ENCODE assay signal across 8 cellular contexts in genomic region chr5:58849995-58850667, GRCh38.
A peak's percentile ranks its signal among the peaks of the same experiment; 100 is the strongest.
DNase-seq lines count a peak whose midpoint lies in the region; ATAC-seq and TF ChIP-seq lines count a peak whose summit lies in the region.

No MANE protein-coding gene starts in this region.

- intact Hi-C loops in CD4-positive, alpha-beta memory T cell (cut with micrococcal nuclease), result no loop called here
- intact Hi-C loops in sciatic nerve (cut with DNase I), result no loop called here

- no peaks in the 10 kb centered on the region for H3K4me1 ChIP-seq in CD4-positive, alpha-beta memory T cell (ENCODE audit: insufficient read depth, low read length)
- no peaks in the 10 kb centered on the region for H3K4me1 ChIP-seq in right atrium auricular region

- no peaks in the 10 kb centered on the region for H3K4me1 Mint-ChIP-seq in CD4-positive, alpha-beta memory T cell
- H3K4me1 Mint-ChIP-seq in activated T-helper 17 cell treated with anti-CD3 and anti-CD28 coated beads, Interleukin-2, amount 50 U/mL, for 72 hours, result no peaks in the 10 kb centered on the region

- H3K9me3 ChIP-seq in CD4-positive, alpha-beta memory T cell (ENCODE audit: control insufficient read depth in 1 of 2, low read length in 2 of 2), result no peaks in the 10 kb centered on the region
- no peaks in the 10 kb centered on the region for H3K9me3 ChIP-seq in right atrium auricular region
- no peaks in the 10 kb centered on the region for H3K9me3 ChIP-seq in MG63

- H3K4me3 Mint-ChIP-seq in CD4-positive, alpha-beta memory T cell, result no peak overlapping the region
- H3K4me3 Mint-ChIP-seq in activated T-helper 17 cell treated with anti-CD3 and anti-CD28 coated beads, Interleukin-2, amount 50 U/mL, for 72 hours, result no peak overlapping the region

- CTCF ChIA-PET in CD4-positive, alpha-beta memory T cell (lab: Charles Lee; ENCODE audit: partially characterized antibody), result interaction anchor here (0.8 to 1.8 kb wide), 8 partner anchors 9 to 1552 kb away, joined by 3 to 9 read pairs (median 4); no protein-coding TSS in a partner anchor

- H3K27ac Mint-ChIP-seq in CD4-positive, alpha-beta memory T cell, result no peak overlapping the region
- no peak overlapping the region for H3K27ac Mint-ChIP-seq in activated T-helper 17 cell treated with anti-CD3 and anti-CD28 coated beads, Interleukin-2, amount 50 U/mL, for 72 hours

- H3K27me3 Mint-ChIP-seq in CD4-positive, alpha-beta memory T cell, result peaks cover 9 to 11% of the 10 kb centered on the region in 2 donors
- H3K27me3 Mint-ChIP-seq in activated T-helper 17 cell treated with anti-CD3 and anti-CD28 coated beads, Interleukin-2, amount 50 U/mL, for 72 hours, result peaks cover 7% of the 10 kb centered on the region

- H3K27ac ChIP-seq in CD4-positive, alpha-beta memory T cell (ENCODE audit: low read depth, low read length), result no peak overlapping the region
- no peak overlapping the region for H3K27ac ChIP-seq in right atrium auricular region

- peak in 3 of 5 donors; percentile 3 to 7 (median 5) for DNase-seq in CD4-positive, alpha-beta memory T cell
- DNase-seq in NAMALWA (ENCODE audit: low spot score) (peak; percentile 23), right atrium auricular region (ENCODE audit: low spot score) (no peak), sciatic nerve (ENCODE audit: low spot score) (no peak), NCI-H2107 (lab: John Stamatoyannopoulos, UW) (no peak), MG63 (no peak)

- H3K9me3 Mint-ChIP-seq in CD4-positive, alpha-beta memory T cell, result no peaks in the 10 kb centered on the region
- no peaks in the 10 kb centered on the region for H3K9me3 Mint-ChIP-seq in activated T-helper 17 cell treated with anti-CD3 and anti-CD28 coated beads, Interleukin-2, amount 50 U/mL, for 72 hours

- POLR2A ChIA-PET in CD4-positive, alpha-beta memory T cell (lab: Charles Lee; ENCODE audit: partially characterized antibody), result no interaction called here

- no peak overlapping the region for H3K4me3 ChIP-seq in CD4-positive, alpha-beta memory T cell (ENCODE audit: low read length in 2 of 2)
- H3K4me3 ChIP-seq in right atrium auricular region (no peak overlapping the region), MG63 (no peak overlapping the region)

- ATAC-seq in GM19035 (IDR thresholded peaks at IDR 0.05; ENCODE audit: unreplicated experiment) (peak; percentile 63), sciatic nerve (peak; percentile 55)
- ATAC-seq in activated T-helper 17 cell treated with anti-CD3 and anti-CD28 coated beads, Interleukin-2, amount 50 U/mL, for 72 hours (replicated peaks), result peak; percentile 40

- TF ChIP-seq CTCF in right atrium auricular region (IDR thresholded peaks at IDR 0.05), result peak; percentile 25 to 67

- no peaks in the 10 kb centered on the region for H3K36me3 ChIP-seq in CD4-positive, alpha-beta memory T cell (ENCODE audit: insufficient read depth, low read length)
- no peaks in the 10 kb centered on the region for H3K36me3 ChIP-seq in right atrium auricular region
- H3K36me3 ChIP-seq in MG63, result no peaks in the 10 kb centered on the region

- H3K36me3 Mint-ChIP-seq in CD4-positive, alpha-beta memory T cell, result no peaks in the 10 kb centered on the region
- no peaks in the 10 kb centered on the region for H3K36me3 Mint-ChIP-seq in activated T-helper 17 cell treated with anti-CD3 and anti-CD28 coated beads, Interleukin-2, amount 50 U/mL, for 72 hours (ENCODE audit: low read depth)

- H3K27me3 ChIP-seq in CD4-positive, alpha-beta memory T cell (ENCODE audit: insufficient read depth, low read length), result no peaks in the 10 kb centered on the region
- H3K27me3 ChIP-seq in right atrium auricular region, result no peaks in the 10 kb centered on the region
- peaks cover 15% of the 10 kb centered on the region; the same call in 1 of the 2 replicates for H3K27me3 ChIP-seq in MG63

Comparison
In these comparisons a context has a peak if more than half of its experiments do, and no peak if none do; other contexts are left out.
1. DNase-seq: peak in CD4-positive, alpha-beta memory T cell (3 of 5) and NAMALWA (single experiment); none in right atrium auricular region (single experiment), sciatic nerve (single experiment), NCI-H2107 (single experiment) and MG63 (single experiment).
2. Peak in every context shown above with its lines, with median percentiles within 50 percentile points of each other: ATAC-seq.